In genomic region chr11:62471603-62472002, GRCh38 we compare ENCODE assay signal across 19 cellular contexts. TPM values are rescaled to one million over a fixed set of nuclear protein-coding genes. Genes with fewer than 3 reads are reported as not detected.
DNase-seq lines count a peak whose midpoint lies in the region; ATAC-seq and TF ChIP-seq lines count a peak whose summit lies in the region.
"Had no signal": no experiment of that assay in that cellular context is flagged by ENCODE, and none has a peak within 500 bp of the region (broad histone marks: within the 10 kb centered on the region; RNA-seq: fewer than 3 reads in every experiment).

No MANE protein-coding gene starts in this region.

- intact Hi-C loops in sigmoid colon (cut with DNase I) (loop anchor here (1.0 to 5.0 kb wide), 2 partner anchors 26 to 39 kb away; no protein-coding TSS in a partner anchor), gastrocnemius medialis (cut with DNase I; ENCODE audit: low total_unique reads) (no loop called here)

- no peak overlapping the region for H2BK120ac ChIP-seq in mesenchymal stem cell (ENCODE audit: low read depth, low read length)

- peaks cover 0 to 3% (median 0%) of the 10 kb centered on the region in 3 donors for H3K36me3 Mint-ChIP-seq in CD8-positive, alpha-beta memory T cell

- no peak overlapping the region for H3K9ac ChIP-seq in mesenchymal stem cell (ENCODE audit: low read length)

- no peaks in the 10 kb centered on the region for H3K4me1 ChIP-seq in CD8-positive, alpha-beta memory T cell (ENCODE audit: insufficient read depth, low read length)
- H3K4me1 ChIP-seq in mesenchymal stem cell (ENCODE audit: control insufficient read depth, insufficient read depth, low read depth, low read length) (peaks cover 7% of the 10 kb centered on the region), sigmoid colon (peaks cover 0 to 44% (median 30%) of the 10 kb centered on the region in 4 donors), gastrocnemius medialis (no peaks in the 10 kb centered on the region)

- ATAC-seq in gastrocnemius medialis, result no peak
- no peak for ATAC-seq in HG02798 (IDR thresholded peaks at IDR 0.05; ENCODE audit: poor library complexity, unreplicated experiment)
- ATAC-seq: GM12878 had no signal

- H3K4me1 Mint-ChIP-seq in CD8-positive, alpha-beta memory T cell, result no peaks in the 10 kb centered on the region

- H3K4ac ChIP-seq in mesenchymal stem cell (ENCODE audit: low read depth in 1 of 2, low read length in 2 of 2), result no peak overlapping the region

- peak overlapping the region in 1 of 2 experiments; percentile 77 for H3K18ac ChIP-seq in mesenchymal stem cell (ENCODE audit: low read depth in 1 of 2, low read length in 2 of 2)

- no peak overlapping the region for H3K4me2 ChIP-seq in mesenchymal stem cell (ENCODE audit: low read length, poor library complexity, severe bottlenecking)

- H3K27ac ChIP-seq in CD8-positive, alpha-beta memory T cell (ENCODE audit: low read depth, low read length), result peak overlapping the region; percentile 43
- H3K27ac ChIP-seq in RWPE1 (peak overlapping the region; percentile 76), mesenchymal stem cell (ENCODE audit: low read length, poor library complexity, severe bottlenecking) (no peak overlapping the region), sigmoid colon (peak overlapping the region; percentile 65 to 90 (median 85)), gastrocnemius medialis (no peak overlapping the region)

- peak overlapping the region in 1 of 2 experiments; percentile 90 for H2BK12ac ChIP-seq in mesenchymal stem cell (ENCODE audit: low read length in 2 of 2)

- no peaks in the 10 kb centered on the region for H3K9me3 ChIP-seq in CD8-positive, alpha-beta memory T cell (ENCODE audit: low read length)
- H3K9me3 ChIP-seq in mesenchymal stem cell (ENCODE audit: control insufficient read depth, low read length) (no peaks in the 10 kb centered on the region), sigmoid colon (no peaks in the 10 kb centered on the region), gastrocnemius medialis (no peaks in the 10 kb centered on the region)
- H3K9me3 ChIP-seq: SJCRH30 had no signal

- H2AK5ac ChIP-seq in mesenchymal stem cell (ENCODE audit: low read length, severe bottlenecking), result peak overlapping the region; percentile 21

- H3K27ac Mint-ChIP-seq in CD8-positive, alpha-beta memory T cell, result no peak overlapping the region

- POLR2A ChIA-PET in CD8-positive, alpha-beta memory T cell (lab: Charles Lee), result no interaction called here
- POLR2A ChIA-PET in RWPE1 (lab: Yijun Ruan, JAX; ENCODE audit: low non-redundant PET), result no interaction called here

- no peak overlapping the region for H3K4me3 ChIP-seq in CD8-positive, alpha-beta memory T cell (ENCODE audit: low read length)
- no peak overlapping the region for H3K4me3 ChIP-seq in mesenchymal stem cell (ENCODE audit: insufficient read depth in 1 of 2, low read depth in 1 of 2, low read length in 2 of 2)
- H3K4me3 ChIP-seq in sigmoid colon, result no peak overlapping the region
- no peak overlapping the region for H3K4me3 ChIP-seq in gastrocnemius medialis
- H3K4me3 ChIP-seq: GM12878, SJCRH30 had no signal

- CTCF ChIA-PET in CD8-positive, alpha-beta memory T cell (lab: Charles Lee), result no interaction called here
- CTCF ChIA-PET in RWPE1 (lab: Yijun Ruan, JAX), result no interaction called here

- no peaks in the 10 kb centered on the region for H3K79me1 ChIP-seq in mesenchymal stem cell (replicated peaks; ENCODE audit: low read length, poor library complexity, severe bottlenecking)

- peak overlapping the region in 1 of 2 experiments; percentile 87 for H3K14ac ChIP-seq in mesenchymal stem cell (ENCODE audit: low read length in 2 of 2)

- no peak overlapping the region for H2BK15ac ChIP-seq in mesenchymal stem cell (ENCODE audit: low read depth, poor library complexity, severe bottlenecking)

- no peak for DNase-seq in CD8-positive, alpha-beta memory T cell
- no peak for DNase-seq in RWPE1 (ENCODE audit: low spot score)
- DNase-seq in mesenchymal stem cell, result no peak
- DNase-seq in sigmoid colon, result no peak
- no peak for DNase-seq in NOMO-1 treated with DMSO at 0.1 percent for 48 hours (lab: John Stamatoyannopoulos, UW; ENCODE audit: unreplicated experiment)
- DNase-seq in gastrocnemius medialis, result no peak
- DNase-seq in activated CD4-positive, alpha-beta T cell treated with anti-CD3 and anti-CD28 coated beads, Interleukin-2, amount 50 U/mL, for 4 hours, result no peak
- DNase-seq: DMS79, MM.1S, NCI-H1105 treated with DMSO at 0.1 percent for 48 hours, NCI-H187, NCI-H446 treated with DMSO at 0.1 percent for 48 hours, NCI-H82 had no signal

- H4K91ac ChIP-seq in mesenchymal stem cell (ENCODE audit: low read length), result no peak overlapping the region

- no peak overlapping the region for H3K23ac ChIP-seq in mesenchymal stem cell (ENCODE audit: low read length in 2 of 2)

- H3K27me3 Mint-ChIP-seq in CD8-positive, alpha-beta memory T cell, result peaks cover 0 to 1% of the 10 kb centered on the region in 2 donors

- H3K9me3 Mint-ChIP-seq in CD8-positive, alpha-beta memory T cell, result no peaks in the 10 kb centered on the region
- H3K9me3 Mint-ChIP-seq: HFFc6 had no signal

- TF ChIP-seq CTCF in RWPE1 (conservative IDR thresholded peaks at IDR 0.05; ENCODE audit: low read depth) (no peak), sigmoid colon (IDR thresholded peaks at IDR 0.05) (no peak), gastrocnemius medialis (IDR thresholded peaks at IDR 0.05 in 4 of 5, conservative IDR thresholded peaks at IDR 0.05 in 1 of 5) (no peak)

- no peak for TF ChIP-seq EP300 in sigmoid colon (IDR thresholded peaks at IDR 0.05)

- no peaks in the 10 kb centered on the region for H3K27me3 ChIP-seq in CD8-positive, alpha-beta memory T cell (ENCODE audit: insufficient read depth, low read length, poor library complexity, severe bottlenecking)
- H3K27me3 ChIP-seq in mesenchymal stem cell (ENCODE audit: control insufficient read depth in 1 of 2, insufficient read depth in 1 of 2, low read length in 2 of 2) (no peaks in the 10 kb centered on the region), sigmoid colon (no peaks in the 10 kb centered on the region), gastrocnemius medialis (no peaks in the 10 kb centered on the region)
- H3K27me3 ChIP-seq: SJCRH30 had no signal

- WGBS in mesenchymal stem cell, result 95% methylated on average over 7 of the region's 7 CpGs
- 97% methylated on average over 7 of the region's 7 CpGs for WGBS in sigmoid colon, 2 donors

- H3K36me3 ChIP-seq in CD8-positive, alpha-beta memory T cell (ENCODE audit: insufficient read depth, low read length), result no peaks in the 10 kb centered on the region
- H3K36me3 ChIP-seq in mesenchymal stem cell (ENCODE audit: control insufficient read depth in 1 of 2, insufficient read depth in 2 of 2, low read depth in 1 of 2, low read length in 2 of 2), result no peaks in the 10 kb centered on the region
- no peaks in the 10 kb centered on the region for H3K36me3 ChIP-seq in sigmoid colon
- no peaks in the 10 kb centered on the region for H3K36me3 ChIP-seq in gastrocnemius medialis
- H3K36me3 ChIP-seq: SJCRH30 had no signal

- H2AFZ ChIP-seq in mesenchymal stem cell (ENCODE audit: low read depth, low read length), result no peak overlapping the region

- TF ChIP-seq POLR2A in sigmoid colon (IDR thresholded peaks at IDR 0.05) (no peak), gastrocnemius medialis (IDR thresholded peaks at IDR 0.05) (no peak)

- peak overlapping the region; percentile 42 for H4K8ac ChIP-seq in mesenchymal stem cell (ENCODE audit: low read length)

- H3K4me3 Mint-ChIP-seq in CD8-positive, alpha-beta memory T cell, result no peak overlapping the region

- in situ Hi-C loops in gastrocnemius medialis (cut with MboI; ENCODE audit: low sequenced_read_pairs in 4 of 4), result no loop called here

- H2BK5ac ChIP-seq in mesenchymal stem cell (ENCODE audit: low read depth, low read length, poor library complexity, severe bottlenecking), result no peak overlapping the region

RNA-seq across cellular contexts. Expression of gene SCGB1A1, which starts 52.8 kb away (rescaled TPM):
- total RNA-seq in CD8-positive, alpha-beta memory T cell, result not detected
- polyA plus RNA-seq in CD8-positive, alpha-beta memory T cell, result not detected
- not detected for polyA plus RNA-seq in mesenchymal stem cell (2013, experiment 1 of 2)
- not detected for polyA plus RNA-seq in mesenchymal stem cell (2013, experiment 2 of 2)
- total RNA-seq in sigmoid colon, result not detected
- polyA plus RNA-seq in sigmoid colon, result 10 to 100 TPM in 1 of 3 donors, not detected in 2; 11.4 TPM
- total RNA-seq in gastrocnemius medialis, result not detected
- total RNA-seq: Calu3, G401, GM12878, HFFc6, SJCRH30 had no signal
- polyA plus RNA-seq: GM12878 had no signal

Comparison
In these comparisons a context has a peak if more than half of its experiments do, and no peak if none do; other contexts are left out.
1. H3K27ac ChIP-seq: peak in CD8-positive, alpha-beta memory T cell (single experiment), RWPE1 (single experiment) and sigmoid colon (4 of 4); none in mesenchymal stem cell (single experiment) and gastrocnemius medialis (0 of 4).